ENCODE assay signal across 8 cellular contexts in the genomic region with DNA sequence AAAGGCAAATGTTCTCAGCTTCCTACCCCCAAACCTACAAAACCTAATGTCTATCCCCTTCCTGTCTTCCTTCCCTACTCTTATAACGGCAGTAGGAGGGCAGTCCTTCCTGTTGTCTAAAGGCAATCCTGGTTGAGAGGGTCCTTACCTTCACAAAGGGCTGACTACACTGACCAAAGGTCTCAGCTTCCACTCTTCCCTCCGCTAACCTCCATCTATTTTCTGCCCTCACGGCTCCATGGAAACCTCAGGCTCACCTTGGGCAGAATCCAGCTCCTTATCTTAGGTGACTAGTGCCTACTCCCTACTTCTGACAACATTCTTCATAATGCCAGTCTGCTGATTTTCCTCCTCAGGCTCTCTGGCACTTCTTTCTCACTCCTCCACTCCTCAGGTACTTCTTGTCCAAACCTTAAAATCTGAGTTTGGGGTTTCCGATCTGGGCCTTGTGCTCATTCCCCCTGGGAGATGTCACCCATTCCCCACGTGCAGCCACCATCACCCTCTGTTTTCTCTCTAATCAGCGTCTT. TPM values are rescaled to one million over a fixed set of nuclear protein-coding genes. Genes with fewer than 3 reads are reported as not detected.
A peak's percentile ranks its signal among the peaks of the same experiment; 100 is the strongest.
DNase-seq lines count a peak whose midpoint lies in the region; ATAC-seq, FAIRE-seq and TF ChIP-seq lines count a peak whose summit lies in the region.

No MANE protein-coding gene starts in this region.

- H3K9me3 ChIP-seq in HepG2 (ENCODE audit: low read length) (no peaks in the 10 kb centered on the region), tibial nerve (no peaks in the 10 kb centered on the region)

- H3K27ac ChIP-seq in HepG2 (ENCODE audit: extremely low read length, insufficient read depth, low read length) (no peak overlapping the region), tibial nerve (peak overlapping the region; percentile 73 to 96 (median 91))

- no peak for TF ChIP-seq RAD21 in HepG2 (CRISPR knock-in tag; IDR thresholded peaks at IDR 0.05)

- peak overlapping the region; percentile 74 for H2AFZ ChIP-seq in HepG2 (ENCODE audit: low read length)

- DNase-seq in AG20443 (ENCODE audit: low spot score) (peak; percentile 11), HuH-7.5 (ENCODE audit: low spot score) (peak; percentile 14), amniotic epithelial cell (ENCODE audit: low read depth) (peak; percentile 67), HepG2 (ENCODE audit: low spot score) (no peak), tibial nerve (ENCODE audit: low spot score in 2 of 2) (peak in 1 of 2 donors; percentile 6), NCI-H2171 treated with DMSO at 0.1 percent for 48 hours (lab: John Stamatoyannopoulos, UW) (no peak), NCI-H128 (lab: John Stamatoyannopoulos, UW; ENCODE audit: unreplicated experiment) (no peak)

- H3K4me2 ChIP-seq in HepG2 (ENCODE audit: low read depth, low read length), result peak overlapping the region; percentile 95

- POLR2A ChIA-PET in HepG2 (lab: Yijun Ruan, JAX), result interaction anchor here (0.6 to 2.3 kb wide), 8 partner anchors 8 to 325 kb away, joined by 3 to 17 read pairs (median 8); a partner anchor contains a TSS

- TF ChIP-seq CTCF in HepG2 (CRISPR knock-in tag; IDR thresholded peaks at IDR 0.05) (no peak), tibial nerve (IDR thresholded peaks at IDR 0.05) (no peak)

- H3K27me3 ChIP-seq in HepG2 (ENCODE audit: control insufficient read depth in 1 of 2, insufficient read depth in 2 of 2, low read length in 2 of 2), result no peaks in the 10 kb centered on the region; a peak in 1 of 5 replicates
- no peaks in the 10 kb centered on the region for H3K27me3 ChIP-seq in tibial nerve

- no peak for FAIRE-seq in HepG2 (lab: Jason Lieb, UNC)

- no peaks in the 10 kb centered on the region for H4K20me1 ChIP-seq in HepG2 (ENCODE audit: insufficient read depth, low read length)

- CTCF ChIA-PET in HepG2 (lab: Yijun Ruan, JAX; ENCODE audit: low intra/inter-chr PET ratio, low total read pairs), result no interaction called here

- WGBS in HepG2 (ENCODE audit: low lambda C conversion rate), result 8% methylated on average over 6 of the region's 6 CpGs
- WGBS in tibial nerve, 2 donors, result 11 to 15% methylated on average over 6 of the region's 6 CpGs

- TF ChIP-seq EP300 in HepG2 (IDR thresholded peaks at IDR 0.05; ENCODE audit: low read depth in 2 of 2, low read length in 2 of 2) (no peak), HepG2 (CRISPR knock-in tag; IDR thresholded peaks at IDR 0.05; ENCODE audit: borderline replicate concordance) (no peak), tibial nerve (IDR thresholded peaks at IDR 0.05) (no peak)

- BruUV-seq in HepG2 (replicated peaks; lab: Mats Ljungman, UMichigan), result TSS peak; percentile 59

- H3K4me3 ChIP-seq in HepG2 (replicated peaks in 1 of 3; ENCODE audit: insufficient read depth in 1 of 3, low read depth in 2 of 3, low read length in 3 of 3) (peak overlapping the region; percentile 80 to 93 (median 91)), tibial nerve (peak overlapping the region; percentile 61 to 85 (median 70))

- in situ Hi-C loops in HepG2 (cut with HindIII; ENCODE audit: extremely low pct_ligation_motif_present, low pct_unique_long_range_greater_than_20kb), result loop anchor here (25.0 kb wide), 1 partner anchor 312 kb away; no protein-coding TSS in a partner anchor

- peaks cover 21% of the 10 kb centered on the region for H3K79me2 ChIP-seq in HepG2 (ENCODE audit: insufficient read depth, low read length)

- no peak for ATAC-seq in HepG2
- no peak for ATAC-seq in GM18858 (IDR thresholded peaks at IDR 0.05; ENCODE audit: unreplicated experiment)

- peaks cover 22% of the 10 kb centered on the region for H3K4me1 ChIP-seq in HepG2 (ENCODE audit: insufficient read depth, low read length)
- H3K4me1 ChIP-seq in tibial nerve, result peaks cover 0 to 35% (median 10%) of the 10 kb centered on the region in 4 donors

- intact Hi-C loops in HepG2 (cut with micrococcal nuclease; ENCODE audit: unreplicated experiment), result no loop called here

- no peak for TF ChIP-seq POLR2A in HepG2 (IDR thresholded peaks at IDR 0.05; ENCODE audit: insufficient read depth in 1 of 2, low read depth in 2 of 2, low read length in 2 of 2)
- no peak for TF ChIP-seq POLR2A in tibial nerve (IDR thresholded peaks at IDR 0.05)

- H3K9ac ChIP-seq in HepG2 (ENCODE audit: insufficient read depth, low read depth, low read length), result peak overlapping the region; percentile 78; the same call in 1 of the 2 replicates

- H3K36me3 ChIP-seq in HepG2 (replicated peaks in 1 of 2; ENCODE audit: control insufficient read depth in 1 of 2, insufficient read depth in 2 of 2, low read length in 2 of 2) (no peaks in the 10 kb centered on the region; a peak in 1 of 5 replicates), tibial nerve (no peaks in the 10 kb centered on the region)

TF ChIP-seq in HepG2, 621 proteins besides CTCF, POLR2A, EP300 and RAD21 (continues in another document):
- TF ChIP-seq EED (CRISPR knock-in tag; IDR thresholded peaks at IDR 0.05) (0 out of 2 replicates have a peak, but pooled peaks have one; percentile 26), JUNB (CRISPR knock-in tag; IDR thresholded peaks at IDR 0.05; ENCODE audit: borderline replicate concordance) (0 out of 2 replicates have a peak, but pooled peaks have one; percentile 6), ZNF746 (CRISPR knock-in tag; IDR thresholded peaks at IDR 0.05) (0 out of 2 replicates have a peak, but pooled peaks have one; percentile 15)
- TF ChIP-seq, protein P1, sequence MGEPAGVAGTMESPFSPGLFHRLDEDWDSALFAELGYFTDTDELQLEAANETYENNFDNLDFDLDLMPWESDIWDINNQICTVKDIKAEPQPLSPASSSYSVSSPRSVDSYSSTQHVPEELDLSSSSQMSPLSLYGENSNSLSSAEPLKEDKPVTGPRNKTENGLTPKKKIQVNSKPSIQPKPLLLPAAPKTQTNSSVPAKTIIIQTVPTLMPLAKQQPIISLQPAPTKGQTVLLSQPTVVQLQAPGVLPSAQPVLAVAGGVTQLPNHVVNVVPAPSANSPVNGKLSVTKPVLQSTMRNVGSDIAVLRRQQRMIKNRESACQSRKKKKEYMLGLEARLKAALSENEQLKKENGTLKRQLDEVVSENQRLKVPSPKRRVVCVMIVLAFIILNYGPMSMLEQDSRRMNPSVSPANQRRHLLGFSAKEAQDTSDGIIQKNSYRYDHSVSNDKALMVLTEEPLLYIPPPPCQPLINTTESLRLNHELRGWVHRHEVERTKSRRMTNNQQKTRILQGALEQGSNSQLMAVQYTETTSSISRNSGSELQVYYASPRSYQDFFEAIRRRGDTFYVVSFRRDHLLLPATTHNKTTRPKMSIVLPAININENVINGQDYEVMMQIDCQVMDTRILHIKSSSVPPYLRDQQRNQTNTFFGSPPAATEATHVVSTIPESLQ (CRISPR knock-in tag; conservative IDR thresholded peaks at IDR 0.05), result no peak

RNA-seq across cellular contexts. Expression of a gene that starts 0.5 kb away (rescaled TPM):
- total RNA-seq in HepG2 (2016; rRNA removed; fragmentation: Illumina TruSeq; extraction: Trizol) (0.22 and 0.77 TPM in 2 replicates), tibial nerve (1 to 10 TPM in 3 of 4 donors, under 1 TPM in 1; 0.20 to 3.5 (median 1.8) TPM)
- 1.2 and 1.7 TPM in 2 replicates for total RNA-seq in HepG2 (2016; cell fraction: cytosol; rRNA removed; fragmentation: Illumina TruSeq; extraction: Trizol; ENCODE audit: low read depth)
- total RNA-seq in HepG2 (2016; cell fraction: insoluble cytoplasmic fraction; rRNA removed; fragmentation: Illumina TruSeq; extraction: Trizol), result 0.42 and 0.71 TPM in 2 replicates
- total RNA-seq in HepG2 (2016; cell fraction: membrane; rRNA removed; fragmentation: Illumina TruSeq; extraction: Trizol), result 1.0 and 1.2 TPM in 2 replicates
- total RNA-seq in HepG2 (2016; cell fraction: nucleus; rRNA removed; fragmentation: Illumina TruSeq; extraction: Trizol), result 1.2 and 1.3 TPM in 2 replicates
- polyA plus RNA-seq in HepG2 (2011; rRNA removed), result 0.24 TPM in 2 replicates
- polyA plus RNA-seq in HepG2 (2011; cell fraction: cytosol; rRNA removed), result 0.12 and 0.27 TPM in 2 replicates
- polyA plus RNA-seq in HepG2 (2011; cell fraction: nucleus; rRNA removed), result 0.16 and 0.29 TPM in 2 replicates
- polyA plus RNA-seq in HepG2 (2012), result 0.21 and 0.70 TPM in 2 replicates
- polyA plus RNA-seq in HepG2 (2016; cell fraction: cytosol; fragmentation: Illumina TruSeq; extraction: Trizol; ENCODE audit: low read depth), result 0.19 and 0.44 TPM in 2 replicates
- polyA plus RNA-seq in HepG2 (2016; cell fraction: insoluble cytoplasmic fraction; fragmentation: Illumina TruSeq; extraction: Trizol; ENCODE audit: low read depth), result 0.29 and 0.35 TPM in 2 replicates
- 0.34 and 0.45 TPM in 2 replicates for polyA plus RNA-seq in HepG2 (2016; cell fraction: membrane; fragmentation: Illumina TruSeq; extraction: Trizol; ENCODE audit: low read depth)
- polyA plus RNA-seq in HepG2 (2016; cell fraction: nucleus; fragmentation: Illumina TruSeq; extraction: Trizol; ENCODE audit: insufficient read depth, low read depth), result 0.29 TPM in 1 of 2 replicates, not detected in the other
- 0.58 and 1.4 TPM in 2 replicates for polyA minus RNA-seq in HepG2 (2011; rRNA and poly(A)+ RNA removed; ENCODE audit: low replicate concordance)
- polyA minus RNA-seq in HepG2 (2011; cell fraction: cytosol; rRNA and poly(A)+ RNA removed), result 0.53 TPM in 1 of 2 replicates, not detected in the other
- polyA minus RNA-seq in HepG2 (2011; cell fraction: nucleus; rRNA and poly(A)+ RNA removed), result 1.4 and 2.7 TPM in 2 replicates

RNA-seq across cellular contexts. Expression of a gene that starts 0.9 kb away (rescaled TPM):
- total RNA-seq in HepG2 (2016; rRNA removed; fragmentation: Illumina TruSeq; extraction: Trizol), result 23.5 and 23.7 TPM in 2 replicates
- total RNA-seq in HepG2 (2016; cell fraction: cytosol; rRNA removed; fragmentation: Illumina TruSeq; extraction: Trizol; ENCODE audit: low read depth), result 16.0 and 23.7 TPM in 2 replicates
- 23.2 and 23.3 TPM in 2 replicates for total RNA-seq in HepG2 (2016; cell fraction: insoluble cytoplasmic fraction; rRNA removed; fragmentation: Illumina TruSeq; extraction: Trizol)
- total RNA-seq in HepG2 (2016; cell fraction: membrane; rRNA removed; fragmentation: Illumina TruSeq; extraction: Trizol), result 37.4 and 40.9 TPM in 2 replicates
- 14.2 and 15.4 TPM in 2 replicates for total RNA-seq in HepG2 (2016; cell fraction: nucleus; rRNA removed; fragmentation: Illumina TruSeq; extraction: Trizol)
- polyA plus RNA-seq in HepG2 (2011; rRNA removed), result 7.8 and 11.3 TPM in 2 replicates
- polyA plus RNA-seq in HepG2 (2011; cell fraction: cytosol; rRNA removed), result 4.9 and 5.7 TPM in 2 replicates
- polyA plus RNA-seq in HepG2 (2011; cell fraction: nucleus; rRNA removed), result 4.1 and 5.9 TPM in 2 replicates
- 10.2 and 14.2 TPM in 2 replicates for polyA plus RNA-seq in HepG2 (2012)
- 23.1 and 33.2 TPM in 2 replicates for polyA plus RNA-seq in HepG2 (2016; cell fraction: cytosol; fragmentation: Illumina TruSeq; extraction: Trizol; ENCODE audit: low read depth)
- polyA plus RNA-seq in HepG2 (2016; cell fraction: insoluble cytoplasmic fraction; fragmentation: Illumina TruSeq; extraction: Trizol; ENCODE audit: low read depth), result 24.7 and 25.8 TPM in 2 replicates
- polyA plus RNA-seq in HepG2 (2016; cell fraction: membrane; fragmentation: Illumina TruSeq; extraction: Trizol; ENCODE audit: low read depth), result 38.2 and 39.1 TPM in 2 replicates
- polyA plus RNA-seq in HepG2 (2016; cell fraction: nucleus; fragmentation: Illumina TruSeq; extraction: Trizol; ENCODE audit: insufficient read depth, low read depth), result 19.4 and 21.9 TPM in 2 replicates
- polyA minus RNA-seq in HepG2 (2011; rRNA and poly(A)+ RNA removed; ENCODE audit: low replicate concordance), result 6.1 and 14.9 TPM in 2 replicates
- 6.4 and 8.8 TPM in 2 replicates for polyA minus RNA-seq in HepG2 (2011; cell fraction: cytosol; rRNA and poly(A)+ RNA removed)
- 13.6 and 19.5 TPM in 2 replicates for polyA minus RNA-seq in HepG2 (2011; cell fraction: nucleus; rRNA and poly(A)+ RNA removed)
- total RNA-seq in tibial nerve, result 10 to 100 TPM; 42.6 to 61.0 (median 48.5) TPM

Comparison
In these comparisons a context has a peak if more than half of its experiments do, and no peak if none do; other contexts are left out.
1. DNase-seq: peak in AG20443 (single experiment), HuH-7.5 (single experiment) and amniotic epithelial cell (single experiment); none in HepG2 (single experiment), NCI-H2171 treated with DMSO at 0.1 percent for 48 hours (single experiment) and NCI-H128 (single experiment).